2 cellular contexts compared by ENCODE assay signal in the genomic region with DNA sequence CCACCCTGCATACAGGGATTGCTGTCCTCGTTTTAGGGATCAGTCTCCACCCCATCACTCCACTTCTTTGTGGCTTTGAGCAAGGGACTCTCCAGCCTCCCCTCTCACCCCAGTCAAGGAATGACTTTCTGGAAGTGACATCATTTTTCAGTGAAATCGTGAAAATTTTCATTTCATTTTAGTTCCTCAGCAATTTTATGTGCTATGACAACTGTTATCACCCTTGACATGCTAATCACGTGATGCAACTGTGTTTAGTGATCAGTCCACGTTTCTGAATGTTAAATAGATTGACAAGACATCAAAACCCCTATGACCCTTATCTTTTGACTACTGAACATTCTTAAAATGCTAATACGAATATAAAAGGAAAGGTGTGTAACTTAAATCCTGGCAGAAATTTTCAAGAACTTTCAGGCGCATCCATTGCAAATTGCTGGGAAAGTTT.
TF ChIP-seq lines count a peak whose summit lies in the region.

No MANE protein-coding gene starts in this region.

TF ChIP-seq in HepG2, 621 proteins besides CTCF, POLR2A, EP300 and RAD21:
- TF ChIP-seq ATF7-NPFF (CRISPR knock-in tag; IDR thresholded peaks at IDR 0.05; ENCODE audit: low read depth), result no peak
- no peak for TF ChIP-seq NONO (IDR thresholded peaks at IDR 0.05)
- TF ChIP-seq NONO (CRISPR knock-in tag; conservative IDR thresholded peaks at IDR 0.05), result no peak
- peak; percentile 73; the same call in 1 of the 2 replicates for TF ChIP-seq RAD51 (IDR thresholded peaks at IDR 0.05; ENCODE audit: borderline replicate concordance)
- TF ChIP-seq AGO1 (IDR thresholded peaks at IDR 0.05; ENCODE audit: low read depth, low read length, poor library complexity, severe bottlenecking), result no peak
- TF ChIP-seq ZNF768 (CRISPR knock-in tag; IDR thresholded peaks at IDR 0.05), result no peak

TF ChIP-seq in WTC11, 78 proteins besides CTCF, POLR2A, EP300 and RAD21:
- TF ChIP-seq AR (CRISPR knock-in tag; IDR thresholded peaks at IDR 0.05) (no peak), TP53 (CRISPR knock-in tag; IDR thresholded peaks at IDR 0.05) (no peak), CBFB (CRISPR knock-in tag; IDR thresholded peaks at IDR 0.05; ENCODE audit: low read depth) (no peak), IRF2 (CRISPR knock-in tag; IDR thresholded peaks at IDR 0.05; ENCODE audit: borderline replicate concordance, low read depth) (no peak), AFF4 (CRISPR knock-in tag; IDR thresholded peaks at IDR 0.05; ENCODE audit: borderline replicate concordance) (no peak), SMAD3 (CRISPR knock-in tag; IDR thresholded peaks at IDR 0.05; ENCODE audit: borderline replicate concordance) (no peak), FOXP4 (CRISPR knock-in tag; IDR thresholded peaks at IDR 0.05) (no peak), NFE2L1 (CRISPR knock-in tag; IDR thresholded peaks at IDR 0.05) (no peak), ZNF138 (CRISPR knock-in tag; conservative IDR thresholded peaks at IDR 0.05) (no peak), ZNF671 (CRISPR knock-in tag; IDR thresholded peaks at IDR 0.05) (no peak), NFYB (CRISPR knock-in tag; conservative IDR thresholded peaks at IDR 0.05; ENCODE audit: low read depth) (no peak), HMGA2 (CRISPR knock-in tag; IDR thresholded peaks at IDR 0.05) (no peak)
- TF ChIP-seq, protein P1, sequence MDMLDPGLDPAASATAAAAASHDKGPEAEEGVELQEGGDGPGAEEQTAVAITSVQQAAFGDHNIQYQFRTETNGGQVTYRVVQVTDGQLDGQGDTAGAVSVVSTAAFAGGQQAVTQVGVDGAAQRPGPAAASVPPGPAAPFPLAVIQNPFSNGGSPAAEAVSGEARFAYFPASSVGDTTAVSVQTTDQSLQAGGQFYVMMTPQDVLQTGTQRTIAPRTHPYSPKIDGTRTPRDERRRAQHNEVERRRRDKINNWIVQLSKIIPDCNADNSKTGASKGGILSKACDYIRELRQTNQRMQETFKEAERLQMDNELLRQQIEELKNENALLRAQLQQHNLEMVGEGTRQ (CRISPR knock-in tag; IDR thresholded peaks at IDR 0.05), result no peak
- TF ChIP-seq, protein P2, sequence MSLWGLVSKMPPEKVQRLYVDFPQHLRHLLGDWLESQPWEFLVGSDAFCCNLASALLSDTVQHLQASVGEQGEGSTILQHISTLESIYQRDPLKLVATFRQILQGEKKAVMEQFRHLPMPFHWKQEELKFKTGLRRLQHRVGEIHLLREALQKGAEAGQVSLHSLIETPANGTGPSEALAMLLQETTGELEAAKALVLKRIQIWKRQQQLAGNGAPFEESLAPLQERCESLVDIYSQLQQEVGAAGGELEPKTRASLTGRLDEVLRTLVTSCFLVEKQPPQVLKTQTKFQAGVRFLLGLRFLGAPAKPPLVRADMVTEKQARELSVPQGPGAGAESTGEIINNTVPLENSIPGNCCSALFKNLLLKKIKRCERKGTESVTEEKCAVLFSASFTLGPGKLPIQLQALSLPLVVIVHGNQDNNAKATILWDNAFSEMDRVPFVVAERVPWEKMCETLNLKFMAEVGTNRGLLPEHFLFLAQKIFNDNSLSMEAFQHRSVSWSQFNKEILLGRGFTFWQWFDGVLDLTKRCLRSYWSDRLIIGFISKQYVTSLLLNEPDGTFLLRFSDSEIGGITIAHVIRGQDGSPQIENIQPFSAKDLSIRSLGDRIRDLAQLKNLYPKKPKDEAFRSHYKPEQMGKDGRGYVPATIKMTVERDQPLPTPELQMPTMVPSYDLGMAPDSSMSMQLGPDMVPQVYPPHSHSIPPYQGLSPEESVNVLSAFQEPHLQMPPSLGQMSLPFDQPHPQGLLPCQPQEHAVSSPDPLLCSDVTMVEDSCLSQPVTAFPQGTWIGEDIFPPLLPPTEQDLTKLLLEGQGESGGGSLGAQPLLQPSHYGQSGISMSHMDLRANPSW (CRISPR knock-in tag; conservative IDR thresholded peaks at IDR 0.05; ENCODE audit: low read depth), result no peak
- TF ChIP-seq, protein P3, sequence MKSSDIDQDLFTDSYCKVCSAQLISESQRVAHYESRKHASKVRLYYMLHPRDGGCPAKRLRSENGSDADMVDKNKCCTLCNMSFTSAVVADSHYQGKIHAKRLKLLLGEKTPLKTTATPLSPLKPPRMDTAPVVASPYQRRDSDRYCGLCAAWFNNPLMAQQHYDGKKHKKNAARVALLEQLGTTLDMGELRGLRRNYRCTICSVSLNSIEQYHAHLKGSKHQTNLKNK (CRISPR knock-in tag; IDR thresholded peaks at IDR 0.05), result no peak
- TF ChIP-seq, protein P4, sequence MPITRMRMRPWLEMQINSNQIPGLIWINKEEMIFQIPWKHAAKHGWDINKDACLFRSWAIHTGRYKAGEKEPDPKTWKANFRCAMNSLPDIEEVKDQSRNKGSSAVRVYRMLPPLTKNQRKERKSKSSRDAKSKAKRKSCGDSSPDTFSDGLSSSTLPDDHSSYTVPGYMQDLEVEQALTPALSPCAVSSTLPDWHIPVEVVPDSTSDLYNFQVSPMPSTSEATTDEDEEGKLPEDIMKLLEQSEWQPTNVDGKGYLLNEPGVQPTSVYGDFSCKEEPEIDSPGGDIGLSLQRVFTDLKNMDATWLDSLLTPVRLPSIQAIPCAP (CRISPR knock-in tag; IDR thresholded peaks at IDR 0.05), result no peak
- TF ChIP-seq, protein P5, sequence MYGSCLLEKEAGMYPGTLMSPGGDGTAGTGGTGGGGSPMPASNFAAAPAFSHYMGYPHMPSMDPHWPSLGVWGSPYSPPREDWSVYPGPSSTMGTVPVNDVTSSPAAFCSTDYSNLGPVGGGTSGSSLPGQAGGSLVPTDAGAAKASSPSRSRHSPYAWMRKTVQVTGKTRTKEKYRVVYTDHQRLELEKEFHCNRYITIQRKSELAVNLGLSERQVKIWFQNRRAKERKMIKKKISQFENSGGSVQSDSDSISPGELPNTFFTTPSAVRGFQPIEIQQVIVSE (CRISPR knock-in tag; IDR thresholded peaks at IDR 0.05; ENCODE audit: borderline replicate concordance), result no peak
- TF ChIP-seq, protein P6, sequence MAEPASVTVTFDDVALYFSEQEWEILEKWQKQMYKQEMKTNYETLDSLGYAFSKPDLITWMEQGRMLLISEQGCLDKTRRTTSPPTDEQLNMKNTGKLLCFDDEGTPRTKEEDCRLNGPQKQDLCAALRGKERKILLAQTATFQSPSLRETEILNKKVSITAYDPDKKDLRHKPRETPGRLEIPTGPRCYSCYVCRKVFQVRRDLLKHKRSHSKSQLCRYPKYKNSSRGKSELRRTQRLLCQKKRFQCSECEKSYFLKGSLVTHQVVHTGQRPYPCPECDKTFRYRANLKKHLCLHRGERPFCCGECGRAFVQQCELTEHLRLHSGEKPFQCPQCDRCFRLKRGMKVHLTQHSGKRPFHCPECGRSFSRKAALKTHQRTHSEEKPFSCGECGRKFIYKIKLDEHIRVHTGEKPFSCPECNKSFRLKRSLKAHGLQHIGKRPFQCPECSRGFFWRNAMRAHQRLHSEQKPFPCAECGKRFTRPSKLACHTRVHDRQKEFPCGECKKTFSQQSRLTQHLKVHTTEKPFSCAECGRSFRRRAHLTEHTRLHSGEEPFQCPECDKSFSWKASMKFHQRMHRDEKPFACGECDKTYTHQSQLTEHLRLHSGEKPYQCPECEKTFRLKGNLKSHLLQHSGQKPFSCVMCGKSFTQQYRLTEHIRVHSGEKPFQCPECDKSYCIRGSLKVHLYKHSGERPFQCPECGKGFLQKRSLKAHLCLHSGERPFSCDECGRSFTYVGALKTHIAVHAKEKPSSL (CRISPR knock-in tag; conservative IDR thresholded peaks at IDR 0.05), result no peak
- TF ChIP-seq, protein P7, sequence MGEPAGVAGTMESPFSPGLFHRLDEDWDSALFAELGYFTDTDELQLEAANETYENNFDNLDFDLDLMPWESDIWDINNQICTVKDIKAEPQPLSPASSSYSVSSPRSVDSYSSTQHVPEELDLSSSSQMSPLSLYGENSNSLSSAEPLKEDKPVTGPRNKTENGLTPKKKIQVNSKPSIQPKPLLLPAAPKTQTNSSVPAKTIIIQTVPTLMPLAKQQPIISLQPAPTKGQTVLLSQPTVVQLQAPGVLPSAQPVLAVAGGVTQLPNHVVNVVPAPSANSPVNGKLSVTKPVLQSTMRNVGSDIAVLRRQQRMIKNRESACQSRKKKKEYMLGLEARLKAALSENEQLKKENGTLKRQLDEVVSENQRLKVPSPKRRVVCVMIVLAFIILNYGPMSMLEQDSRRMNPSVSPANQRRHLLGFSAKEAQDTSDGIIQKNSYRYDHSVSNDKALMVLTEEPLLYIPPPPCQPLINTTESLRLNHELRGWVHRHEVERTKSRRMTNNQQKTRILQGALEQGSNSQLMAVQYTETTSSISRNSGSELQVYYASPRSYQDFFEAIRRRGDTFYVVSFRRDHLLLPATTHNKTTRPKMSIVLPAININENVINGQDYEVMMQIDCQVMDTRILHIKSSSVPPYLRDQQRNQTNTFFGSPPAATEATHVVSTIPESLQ (CRISPR knock-in tag; IDR thresholded peaks at IDR 0.05), result no peak
